Comparison of ENCODE assay signal across 21 cellular contexts in genomic region chr5:116409591-116410296, GRCh38.
"Had no signal": no experiment of that assay in that cellular context is flagged by ENCODE, and none has a peak within 500 bp of the region (broad histone marks: within the 10 kb centered on the region; RNA-seq: fewer than 3 reads in every experiment).

No MANE protein-coding gene starts in this region.

- DNase-seq: activated CD4-positive, alpha-beta T cell treated with anti-CD3 and anti-CD28 coated beads for 1 hour; activated CD4-positive, alpha-beta T cell treated with anti-CD3 and anti-CD28 coated beads, Interleukin-2, amount 50 U/mL, for 1 hour; activated CD8-positive, alpha-beta T cell treated with anti-CD3 and anti-CD28 coated beads, Interleukin-2, amount 10 ng/mL, durations not matched to agents 7 days and 5 days; activated gamma-delta T cell; aorta; brain microvascular endothelial cell; effector memory CD4-positive, alpha-beta T cell; foreskin melanocyte; glutamatergic neuron; hypothalamus; left ventricle myocardium superior; mammary epithelial cell; naive thymus-derived CD8-positive, alpha-beta T cell; right cardiac atrium; stimulated activated CD4-positive, alpha-beta T cell treated with anti-CD3 and anti-CD28 coated beads, Interleukin-4, amount 100 ng/mL, for 24 hours; stimulated activated naive CD8-positive, alpha-beta T cell treated with anti-CD3 and anti-CD28 coated beads, Interleukin-15, Interleukin-2, amounts not matched to agents 100 U/mL and 50 U/mL, for 24 hours; T-helper 9 cell had no signal

- H3K9me3 ChIP-seq: upper lobe of left lung had no signal

- H3K27ac ChIP-seq: brain microvascular endothelial cell, upper lobe of left lung had no signal

- ATAC-seq: activated CD8-positive, alpha-beta T cell treated with anti-CD3 and anti-CD28 coated beads, Interleukin-2, amount 10 ng/mL, durations not matched to agents 7 days and 5 days; esophagus mucosa; left ventricle myocardium superior; naive thymus-derived CD8-positive, alpha-beta T cell; right cardiac atrium; stimulated activated naive CD8-positive, alpha-beta T cell treated with anti-CD3 and anti-CD28 coated beads, Interleukin-15, Interleukin-2, amounts not matched to agents 100 U/mL and 50 U/mL, for 24 hours had no signal

- H3K4me3 ChIP-seq: upper lobe of left lung had no signal

- FAIRE-seq: colon, endothelial cell of umbilical vein had no signal

- H3K27me3 ChIP-seq: brain microvascular endothelial cell, upper lobe of left lung had no signal

- H3K36me3 ChIP-seq: brain microvascular endothelial cell, upper lobe of left lung had no signal
